Comparison of ENCODE assay signal across 15 cellular contexts in the genomic region with DNA sequence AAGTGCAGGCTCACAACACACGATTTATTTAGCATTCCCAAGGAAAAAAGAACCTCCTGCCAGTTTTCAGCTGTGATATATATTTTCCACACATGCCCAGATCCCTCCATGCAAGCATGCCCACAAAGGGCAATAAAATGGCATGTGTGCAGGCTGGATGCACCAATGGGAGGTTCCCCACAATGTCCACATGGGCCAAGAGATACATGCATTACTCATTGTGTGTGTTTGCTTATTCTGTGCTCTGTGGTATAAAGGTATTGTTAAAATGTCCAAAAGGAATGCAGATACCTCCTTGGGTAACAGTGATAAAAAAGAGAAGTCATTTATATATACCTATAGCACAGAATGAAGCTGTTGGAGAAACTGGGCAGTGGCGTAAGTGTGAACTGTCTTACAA.
DNase-seq lines count a peak whose midpoint lies in the region; ATAC-seq and TF ChIP-seq lines count a peak whose summit lies in the region.
"Had no signal": no experiment of that assay in that cellular context is flagged by ENCODE, and none has a peak within 500 bp of the region (broad histone marks: within the 10 kb centered on the region; RNA-seq: fewer than 3 reads in every experiment).

No MANE protein-coding gene starts in this region.

- no peak overlapping the region for H3K27ac ChIP-seq in RWPE2 (ENCODE audit: poor library complexity, severe bottlenecking)
- no peak overlapping the region for H3K27ac ChIP-seq in mammary epithelial cell (ENCODE audit: insufficient read depth, low read depth, low read length)
- H3K27ac ChIP-seq in foreskin keratinocyte, result no peak overlapping the region

- H3K4me1 ChIP-seq in RWPE2 (ENCODE audit: insufficient read depth, poor library complexity, severe bottlenecking) (peaks cover 4% of the 10 kb centered on the region), mammary epithelial cell (ENCODE audit: insufficient read depth, low read length) (peaks cover 29% of the 10 kb centered on the region), foreskin keratinocyte (no peaks in the 10 kb centered on the region), Caco-2 (no peaks in the 10 kb centered on the region)

- dilution Hi-C loops in mammary epithelial cell (cut with HindIII; ENCODE audit: low sequenced_read_pairs), result no loop called here

- H3K9ac ChIP-seq in mammary epithelial cell (ENCODE audit: insufficient read depth, low read length), result no peak overlapping the region

- peak; percentile 58 for ATAC-seq in RWPE2 (ENCODE audit: low read depth)
- no peak for ATAC-seq in foreskin keratinocyte
- ATAC-seq: HepG2 had no signal

- POLR2A ChIA-PET in Caco-2 (lab: Charles Lee), result no interaction called here

- H3K9me3 Mint-ChIP-seq in Caco-2 (ENCODE audit: unreplicated experiment), result no peaks in the 10 kb centered on the region
- H3K9me3 Mint-ChIP-seq: CD4-positive, alpha-beta T cell; HFFc6 had no signal

- H3K36me3 ChIP-seq in RWPE2 (ENCODE audit: low read depth) (no peaks in the 10 kb centered on the region), mammary epithelial cell (ENCODE audit: insufficient read depth, low read length) (no peaks in the 10 kb centered on the region), Caco-2 (ENCODE audit: control insufficient read depth, insufficient read depth, low read length) (no peaks in the 10 kb centered on the region)

- CTCF ChIA-PET in mammary epithelial cell (lab: Charles Lee; ENCODE audit: low non-redundant PET), result no interaction called here
- CTCF ChIA-PET in Caco-2 (lab: Charles Lee), result no interaction called here

- DNase-seq in EH (ENCODE audit: low read depth) (peak; percentile 28), RWPE2 (ENCODE audit: low spot score) (no peak), mammary epithelial cell (peak; percentile 74), foreskin keratinocyte (peak; percentile 43 to 47), G401 (ENCODE audit: low spot score) (no peak), posterior vena cava (ENCODE audit: low spot score) (no peak), Caco-2 (no peak)
- no peak for DNase-seq in NK-92 treated with Interleukin-12 subunit alpha and Interleukin-12 subunit beta, amount 100 ng/mL, for 24 hours (lab: John Stamatoyannopoulos, UW)
- DNase-seq: C1 segment of cervical spinal cord; CD4-positive, alpha-beta T cell; DMS79; HCEC 1CT; HFFc6 had no signal

- no peak overlapping the region for H2AFZ ChIP-seq in mammary epithelial cell (ENCODE audit: low read depth, low read length)

- H3K4me3 ChIP-seq in RWPE2 (ENCODE audit: severe bottlenecking) (no peak overlapping the region), mammary epithelial cell (replicated peaks in 1 of 3; ENCODE audit: insufficient read depth in 1 of 3, low read depth in 2 of 3, low read length in 3 of 3) (no peak overlapping the region), Caco-2 (ENCODE audit: low read depth, low read length) (no peak overlapping the region)

- TF ChIP-seq CTCF in RWPE2 (IDR thresholded peaks at IDR 0.05; ENCODE audit: poor library complexity, severe bottlenecking), result no peak
- no peak for TF ChIP-seq CTCF in mammary epithelial cell (conservative IDR thresholded peaks at IDR 0.05 in 1 of 2, IDR thresholded peaks at IDR 0.05 in 1 of 2; ENCODE audit: extremely low read depth in 1 of 2, insufficient read depth in 1 of 2, low read depth in 1 of 2, low read length in 2 of 2)
- no peak for TF ChIP-seq CTCF in foreskin keratinocyte (conservative IDR thresholded peaks at IDR 0.05)
- TF ChIP-seq CTCF in Caco-2 (IDR thresholded peaks at IDR 0.05; ENCODE audit: insufficient read depth in 1 of 2, low read depth in 1 of 2, low read length in 1 of 2, severe bottlenecking in 1 of 2, unreplicated experiment in 1 of 2), result no peak

- H3K4me1 Mint-ChIP-seq in Caco-2 (ENCODE audit: low read depth, unreplicated experiment), result no peaks in the 10 kb centered on the region

- 74% methylated on average over 2 of the region's 2 CpGs for WGBS in mammary epithelial cell (ENCODE audit: low coverage, missing lambda C conversion rate)

- H3K9me3 ChIP-seq in RWPE2 (ENCODE audit: severe bottlenecking) (no peaks in the 10 kb centered on the region), mammary epithelial cell (replicated peaks; ENCODE audit: insufficient read depth, low read length) (no peaks in the 10 kb centered on the region), Caco-2 (no peaks in the 10 kb centered on the region)

- H3K27ac Mint-ChIP-seq in Caco-2 (ENCODE audit: unreplicated experiment), result no peak overlapping the region
- H3K27ac Mint-ChIP-seq: B cell; CD4-positive, alpha-beta T cell; HFFc6 had no signal

- BruUV-seq in mammary epithelial cell (replicated peaks; lab: Mats Ljungman, UMichigan) (no TSS peak), Caco-2 (replicated peaks; lab: Mats Ljungman, UMichigan) (no TSS peak)

- in situ Hi-C loops in mammary epithelial cell (cut with MboI; ENCODE audit: low sequenced_read_pairs in 2 of 2), result no loop called here
- in situ Hi-C loops in G401 (cut with HindIII; ENCODE audit: low sequenced_read_pairs), result no loop called here

- H4K20me1 ChIP-seq in mammary epithelial cell (ENCODE audit: insufficient read depth, low read length), result no peaks in the 10 kb centered on the region

- H3K27me3 Mint-ChIP-seq in Caco-2 (ENCODE audit: insufficient read depth, unreplicated experiment), result peaks cover 3% of the 10 kb centered on the region
- H3K27me3 Mint-ChIP-seq: CD4-positive, alpha-beta T cell had no signal

- peak overlapping the region; percentile 18 for H3K4me2 ChIP-seq in mammary epithelial cell (ENCODE audit: insufficient read depth, low read depth, low read length)

- no peak overlapping the region for H3K4me3 Mint-ChIP-seq in Caco-2 (ENCODE audit: unreplicated experiment)
- H3K4me3 Mint-ChIP-seq: B cell; CD4-positive, alpha-beta T cell; HFFc6 had no signal

- H3K36me3 Mint-ChIP-seq in Caco-2 (ENCODE audit: insufficient read depth, unreplicated experiment), result no peaks in the 10 kb centered on the region

- no peaks in the 10 kb centered on the region for H3K27me3 ChIP-seq in RWPE2 (ENCODE audit: insufficient read depth, poor library complexity, severe bottlenecking)
- no peaks in the 10 kb centered on the region for H3K27me3 ChIP-seq in mammary epithelial cell (ENCODE audit: insufficient read depth, low read length)
- H3K27me3 ChIP-seq in foreskin keratinocyte, result no peaks in the 10 kb centered on the region
- no peaks in the 10 kb centered on the region for H3K27me3 ChIP-seq in Caco-2 (replicated peaks; ENCODE audit: control insufficient read depth, insufficient read depth, low read length)

- no peaks in the 10 kb centered on the region for H3K79me2 ChIP-seq in mammary epithelial cell (ENCODE audit: insufficient read depth, low read length)

- intact Hi-C loops in mammary epithelial cell (cut with micrococcal nuclease) (no loop called here), posterior vena cava (cut with DNase I) (no loop called here), Caco-2 (cut with micrococcal nuclease; ENCODE audit: unreplicated experiment) (no loop called here)

Comparison
In these comparisons a context has a peak if more than half of its experiments do, and no peak if none do; other contexts are left out.
1. DNase-seq: peak in EH (single experiment), mammary epithelial cell (single experiment) and foreskin keratinocyte (2 of 2); none in RWPE2 (single experiment), G401 (single experiment), posterior vena cava (single experiment), Caco-2 (0 of 2) and NK-92 treated with Interleukin-12 subunit alpha and Interleukin-12 subunit beta, amount 100 ng/mL, for 24 hours (single experiment).